ENCODE assay signal across 8 cellular contexts in the genomic region with DNA sequence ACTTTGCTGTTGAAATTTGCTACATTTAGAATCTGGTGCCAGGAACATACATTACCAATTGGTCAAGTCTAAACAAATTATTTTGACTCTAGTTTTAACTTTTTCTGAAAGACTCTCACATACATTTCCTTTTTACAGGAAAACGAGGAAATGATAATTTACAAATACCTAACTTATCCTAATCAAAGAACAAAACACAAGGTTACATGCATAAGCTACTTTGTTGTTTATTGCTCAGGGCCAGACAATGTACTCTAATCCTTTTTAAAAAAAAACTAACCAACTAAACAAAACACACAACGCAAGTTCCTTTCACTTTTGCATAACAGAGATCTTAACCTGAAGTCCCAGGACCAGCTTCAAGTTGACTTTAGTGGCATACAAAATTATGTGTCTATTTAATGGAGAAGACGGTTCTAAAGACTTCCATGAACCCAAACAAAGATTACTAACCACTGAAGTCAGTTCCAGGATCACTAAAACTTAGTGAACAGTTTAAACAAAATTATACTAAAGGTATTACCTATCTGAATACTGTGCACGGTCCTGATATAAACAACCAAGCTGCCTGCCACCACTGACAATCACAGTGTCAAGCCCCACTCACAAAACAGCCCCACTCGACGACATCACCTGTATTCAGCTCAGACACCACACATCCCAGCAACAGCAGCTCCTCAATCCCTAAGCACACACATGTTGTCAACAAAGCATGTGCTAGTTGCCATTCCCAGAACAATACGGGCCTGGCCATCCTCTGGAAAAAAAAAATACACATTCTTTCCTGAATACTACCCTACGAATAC. TPM values are rescaled to one million over a fixed set of nuclear protein-coding genes. Genes with fewer than 3 reads are reported as not detected.
DNase-seq lines count a peak whose midpoint lies in the region; ATAC-seq and TF ChIP-seq lines count a peak whose summit lies in the region.

No MANE protein-coding gene starts in this region.

- H3F3A ChIP-seq in SU-DHL-6 (ENCODE audit: insufficient read depth): peaks cover 4% of the 10 kb centered on the region; the same call in 1 of the 2 replicates

- H3K36me3 ChIP-seq in SU-DHL-6 (ENCODE audit: low read length): no peaks in the 10 kb centered on the region

- H3K4me3 ChIP-seq in SU-DHL-6 (ENCODE audit: insufficient read depth, low read length, poor library complexity, severe bottlenecking) (peak overlapping the region; percentile 82), fibroblast of villous mesenchyme (ENCODE audit: low read depth, low read length) (peak overlapping the region; percentile 94), skin epidermis (peak overlapping the region; percentile 70 to 97 (median 87))

- peak overlapping the region; percentile 76 for H3K4me2 ChIP-seq in SU-DHL-6 (ENCODE audit: low read depth, low read length, poor library complexity, severe bottlenecking)

- no peaks in the 10 kb centered on the region for H3K27me3 ChIP-seq in SU-DHL-6 (ENCODE audit: low read length)

- TF ChIP-seq CTCF in SU-DHL-6 (IDR thresholded peaks at IDR 0.05; ENCODE audit: insufficient read depth, low read length, poor library complexity, severe bottlenecking) (no peak), fibroblast of villous mesenchyme (IDR thresholded peaks at IDR 0.05; ENCODE audit: insufficient read depth, low read depth, low read length) (no peak)

- H3K79me2 ChIP-seq in SU-DHL-6 (ENCODE audit: insufficient read depth, low read length): peaks cover 61% of the 10 kb centered on the region

- in situ Hi-C loops in KBM-7 (cut with MboI; ENCODE audit: low pct_unique_long_range_greater_than_20kb, low sequenced_read_pairs): no loop called here

- no peaks in the 10 kb centered on the region for H3K9me2 ChIP-seq in SU-DHL-6 (replicated peaks; ENCODE audit: insufficient read depth, low read length)

- no peak overlapping the region for H2AFZ ChIP-seq in SU-DHL-6 (ENCODE audit: low read depth, low read length, severe bottlenecking)

- H3K27ac ChIP-seq in SU-DHL-6 (ENCODE audit: low read depth, low read length) (no peak overlapping the region; the same call in 1 of the 2 replicates), skin epidermis (peak overlapping the region in 16 of 21 experiments; percentile 33 to 99 (median 94))

- DNase-seq in NCI-H146 (lab: John Stamatoyannopoulos, UW) (peak; percentile 12), NCI-H146 treated with DMSO at 0.1 percent for 48 hours (lab: John Stamatoyannopoulos, UW; ENCODE audit: unreplicated experiment) (no peak), fibroblast of villous mesenchyme (ENCODE audit: low read depth) (peak; percentile 42), GM19240 (ENCODE audit: insufficient read length, low spot score) (no peak), KBM-7 (no peak)

- ATAC-seq in GM19035 (IDR thresholded peaks at IDR 0.05; ENCODE audit: unreplicated experiment): no peak

- H4K20me1 ChIP-seq in SU-DHL-6 (ENCODE audit: low read depth, low read length): peaks cover 4% of the 10 kb centered on the region; the same call in 1 of the 2 replicates

- H3K9me3 ChIP-seq in SU-DHL-6 (ENCODE audit: insufficient read depth, low read length): no peaks in the 10 kb centered on the region

- H3K9ac ChIP-seq in SU-DHL-6 (ENCODE audit: low read length): peak overlapping the region; percentile 92

RNA-seq across cellular contexts. Expression of gene ZNF652, which starts 1.9 kb away (rescaled TPM):
- 20.6 and 24.6 TPM in 2 replicates for total RNA-seq in fibroblast of villous mesenchyme

RNA-seq across cellular contexts. Expression of gene PHB1, which starts 54.5 kb away (rescaled TPM):
- 93.4 and 117 TPM in 2 replicates for total RNA-seq in fibroblast of villous mesenchyme

Comparison
In these comparisons a context has a peak if more than half of its experiments do, and no peak if none do; other contexts are left out.
1. DNase-seq: peak in NCI-H146 (single experiment) and fibroblast of villous mesenchyme (single experiment); none in NCI-H146 treated with DMSO at 0.1 percent for 48 hours (single experiment), GM19240 (single experiment) and KBM-7 (single experiment).
2. Peak in every context shown above with its lines, with median percentiles within 50 percentile points of each other: H3K4me3 ChIP-seq.